In the genomic region with DNA sequence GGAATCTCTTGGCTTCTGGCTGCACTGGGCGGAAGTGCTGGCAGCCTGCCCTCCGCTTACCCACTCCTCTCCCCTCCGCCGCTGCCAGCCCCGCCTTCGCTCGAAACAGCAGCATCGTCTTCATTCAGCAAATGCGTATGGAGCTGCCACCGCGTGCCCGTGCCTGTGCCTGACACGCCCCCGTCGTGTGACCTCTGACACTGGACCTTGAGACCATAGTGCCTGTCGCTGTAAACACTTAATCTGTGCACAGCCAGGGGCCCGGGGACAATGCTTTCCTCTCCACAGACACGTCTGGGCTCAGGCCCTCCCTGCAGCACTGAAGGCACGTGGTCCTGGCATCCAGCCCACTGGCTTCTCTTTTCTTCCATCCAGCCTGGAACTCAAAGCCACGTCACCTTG, we compare ENCODE assay signal across 1 cellular context.
TF ChIP-seq lines count a peak whose summit lies in the region.

No MANE protein-coding gene starts in this region.

TF ChIP-seq in GM23338, 12 proteins besides CTCF, POLR2A, EP300 and RAD21 (continued from another document):
- TF ChIP-seq, protein P1, sequence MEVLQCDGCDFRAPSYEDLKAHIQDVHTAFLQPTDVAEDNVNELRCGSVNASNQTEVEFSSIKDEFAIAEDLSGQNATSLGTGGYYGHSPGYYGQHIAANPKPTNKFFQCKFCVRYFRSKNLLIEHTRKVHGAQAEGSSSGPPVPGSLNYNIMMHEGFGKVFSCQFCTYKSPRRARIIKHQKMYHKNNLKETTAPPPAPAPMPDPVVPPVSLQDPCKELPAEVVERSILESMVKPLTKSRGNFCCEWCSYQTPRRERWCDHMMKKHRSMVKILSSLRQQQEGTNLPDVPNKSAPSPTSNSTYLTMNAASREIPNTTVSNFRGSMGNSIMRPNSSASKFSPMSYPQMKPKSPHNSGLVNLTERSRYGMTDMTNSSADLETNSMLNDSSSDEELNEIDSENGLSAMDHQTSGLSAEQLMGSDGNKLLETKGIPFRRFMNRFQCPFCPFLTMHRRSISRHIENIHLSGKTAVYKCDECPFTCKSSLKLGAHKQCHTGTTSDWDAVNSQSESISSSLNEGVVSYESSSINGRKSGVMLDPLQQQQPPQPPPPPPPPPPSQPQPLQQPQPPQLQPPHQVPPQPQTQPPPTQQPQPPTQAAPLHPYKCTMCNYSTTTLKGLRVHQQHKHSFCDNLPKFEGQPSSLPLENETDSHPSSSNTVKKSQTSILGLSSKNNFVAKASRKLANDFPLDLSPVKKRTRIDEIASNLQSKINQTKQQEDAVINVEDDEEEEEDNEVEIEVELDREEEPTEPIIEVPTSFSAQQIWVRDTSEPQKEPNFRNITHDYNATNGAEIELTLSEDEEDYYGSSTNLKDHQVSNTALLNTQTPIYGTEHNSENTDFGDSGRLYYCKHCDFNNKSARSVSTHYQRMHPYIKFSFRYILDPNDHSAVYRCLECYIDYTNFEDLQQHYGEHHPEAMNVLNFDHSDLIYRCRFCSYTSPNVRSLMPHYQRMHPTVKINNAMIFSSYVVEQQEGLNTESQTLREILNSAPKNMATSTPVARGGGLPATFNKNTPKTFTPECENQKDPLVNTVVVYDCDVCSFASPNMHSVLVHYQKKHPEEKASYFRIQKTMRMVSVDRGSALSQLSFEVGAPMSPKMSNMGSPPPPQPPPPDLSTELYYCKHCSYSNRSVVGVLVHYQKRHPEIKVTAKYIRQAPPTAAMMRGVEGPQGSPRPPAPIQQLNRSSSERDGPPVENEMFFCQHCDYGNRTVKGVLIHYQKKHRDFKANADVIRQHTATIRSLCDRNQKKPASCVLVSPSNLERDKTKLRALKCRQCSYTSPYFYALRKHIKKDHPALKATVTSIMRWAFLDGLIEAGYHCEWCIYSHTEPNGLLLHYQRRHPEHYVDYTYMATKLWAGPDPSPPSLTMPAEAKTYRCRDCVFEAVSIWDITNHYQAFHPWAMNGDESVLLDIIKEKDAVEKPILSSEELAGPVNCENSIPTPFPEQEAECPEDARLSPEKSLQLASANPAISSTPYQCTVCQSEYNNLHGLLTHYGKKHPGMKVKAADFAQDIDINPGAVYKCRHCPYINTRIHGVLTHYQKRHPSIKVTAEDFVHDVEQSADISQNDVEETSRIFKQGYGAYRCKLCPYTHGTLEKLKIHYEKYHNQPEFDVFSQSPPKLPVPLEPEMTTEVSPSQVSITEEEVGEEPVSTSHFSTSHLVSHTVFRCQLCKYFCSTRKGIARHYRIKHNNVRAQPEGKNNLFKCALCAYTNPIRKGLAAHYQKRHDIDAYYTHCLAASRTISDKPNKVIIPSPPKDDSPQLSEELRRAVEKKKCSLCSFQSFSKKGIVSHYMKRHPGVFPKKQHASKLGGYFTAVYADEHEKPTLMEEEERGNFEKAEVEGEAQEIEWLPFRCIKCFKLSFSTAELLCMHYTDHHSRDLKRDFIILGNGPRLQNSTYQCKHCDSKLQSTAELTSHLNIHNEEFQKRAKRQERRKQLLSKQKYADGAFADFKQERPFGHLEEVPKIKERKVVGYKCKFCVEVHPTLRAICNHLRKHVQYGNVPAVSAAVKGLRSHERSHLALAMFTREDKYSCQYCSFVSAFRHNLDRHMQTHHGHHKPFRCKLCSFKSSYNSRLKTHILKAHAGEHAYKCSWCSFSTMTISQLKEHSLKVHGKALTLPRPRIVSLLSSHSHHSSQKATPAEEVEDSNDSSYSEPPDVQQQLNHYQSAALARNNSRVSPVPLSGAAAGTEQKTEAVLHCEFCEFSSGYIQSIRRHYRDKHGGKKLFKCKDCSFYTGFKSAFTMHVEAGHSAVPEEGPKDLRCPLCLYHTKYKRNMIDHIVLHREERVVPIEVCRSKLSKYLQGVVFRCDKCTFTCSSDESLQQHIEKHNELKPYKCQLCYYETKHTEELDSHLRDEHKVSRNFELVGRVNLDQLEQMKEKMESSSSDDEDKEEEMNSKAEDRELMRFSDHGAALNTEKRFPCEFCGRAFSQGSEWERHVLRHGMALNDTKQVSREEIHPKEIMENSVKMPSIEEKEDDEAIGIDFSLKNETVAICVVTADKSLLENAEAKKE (CRISPR knock-in tag; IDR thresholded peaks at IDR 0.05): no peak
- TF ChIP-seq EZH2 (IDR thresholded peaks at IDR 0.05; ENCODE audit: low read depth, unreplicated experiment) (no peak), NANOG (IDR thresholded peaks at IDR 0.05; ENCODE audit: borderline replicate concordance) (no peak), POLR2AphosphoS5 (IDR thresholded peaks at IDR 0.05; ENCODE audit: low read depth) (no peak), CREB1 (CRISPR knock-in tag; IDR thresholded peaks at IDR 0.05; ENCODE audit: low read depth) (no peak), STAT1 (IDR thresholded peaks at IDR 0.05; ENCODE audit: unreplicated experiment) (no peak)
